1 cellular context compared by ENCODE assay signal in the genomic region with DNA sequence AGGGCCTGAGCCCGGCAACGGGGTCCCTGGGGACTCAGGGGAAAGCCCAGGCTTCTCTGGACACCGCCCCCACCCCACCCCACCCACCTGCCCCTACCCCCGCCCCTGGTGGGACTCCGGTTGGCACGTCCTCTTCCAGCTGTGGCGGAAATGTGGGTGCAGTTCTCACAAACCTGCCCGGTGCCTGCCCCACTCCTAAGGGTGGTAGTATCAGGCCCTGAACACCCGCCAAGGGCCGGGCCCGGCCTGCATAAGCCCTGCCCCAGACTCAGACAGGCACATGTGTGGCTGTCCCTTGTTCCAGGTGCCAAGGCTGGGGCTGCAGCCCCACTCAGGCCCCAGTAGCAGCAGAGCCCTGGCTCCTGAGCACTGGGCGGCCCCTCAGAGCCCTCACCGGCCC.
TF ChIP-seq lines count a peak whose summit lies in the region.

No MANE protein-coding gene starts in this region.

TF ChIP-seq in H1, 55 proteins besides CTCF, POLR2A, EP300 and RAD21:
- no peak for TF ChIP-seq SIX5 (IDR thresholded peaks at IDR 0.05; ENCODE audit: low read depth, low read length)
- TF ChIP-seq JUN (IDR thresholded peaks at IDR 0.05; ENCODE audit: low read depth, low read length): no peak
- TF ChIP-seq GABPA (IDR thresholded peaks at IDR 0.05; ENCODE audit: borderline replicate concordance, insufficient read depth, low read length): no peak
- no peak for TF ChIP-seq RFX5 (IDR thresholded peaks at IDR 0.05; ENCODE audit: borderline replicate concordance, low read depth, low read length)
- no peak for TF ChIP-seq ASH2L (IDR thresholded peaks at IDR 0.05; ENCODE audit: low read length)
- no peak for TF ChIP-seq TEAD4 (IDR thresholded peaks at IDR 0.05; ENCODE audit: low read depth, low read length)
- TF ChIP-seq, protein P1, sequence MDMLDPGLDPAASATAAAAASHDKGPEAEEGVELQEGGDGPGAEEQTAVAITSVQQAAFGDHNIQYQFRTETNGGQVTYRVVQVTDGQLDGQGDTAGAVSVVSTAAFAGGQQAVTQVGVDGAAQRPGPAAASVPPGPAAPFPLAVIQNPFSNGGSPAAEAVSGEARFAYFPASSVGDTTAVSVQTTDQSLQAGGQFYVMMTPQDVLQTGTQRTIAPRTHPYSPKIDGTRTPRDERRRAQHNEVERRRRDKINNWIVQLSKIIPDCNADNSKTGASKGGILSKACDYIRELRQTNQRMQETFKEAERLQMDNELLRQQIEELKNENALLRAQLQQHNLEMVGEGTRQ (IDR thresholded peaks at IDR 0.05; ENCODE audit: low read length): no peak
- no peak for TF ChIP-seq TAF7 (optimal IDR thresholded peaks at IDR 0.05; ENCODE audit: borderline replicate concordance, low read depth, low read length)
- TF ChIP-seq SP1 (IDR thresholded peaks at IDR 0.05; ENCODE audit: low read depth, low read length): no peak
- no peak for TF ChIP-seq SUZ12 (IDR thresholded peaks at IDR 0.05; ENCODE audit: low read length)
- TF ChIP-seq RXRA (IDR thresholded peaks at IDR 0.05; ENCODE audit: insufficient read depth, low read depth, low read length): no peak
- TF ChIP-seq BCL11A (IDR thresholded peaks at IDR 0.05; ENCODE audit: low read depth in 2 of 2, low read length in 2 of 2): no peak
- TF ChIP-seq BRCA1 (IDR thresholded peaks at IDR 0.05; ENCODE audit: low read depth, low read length): no peak
TF ChIP-seq in H1: peak in this region for 0.
